Comparison of ENCODE assay signal across 1 cellular context in the genomic region with DNA sequence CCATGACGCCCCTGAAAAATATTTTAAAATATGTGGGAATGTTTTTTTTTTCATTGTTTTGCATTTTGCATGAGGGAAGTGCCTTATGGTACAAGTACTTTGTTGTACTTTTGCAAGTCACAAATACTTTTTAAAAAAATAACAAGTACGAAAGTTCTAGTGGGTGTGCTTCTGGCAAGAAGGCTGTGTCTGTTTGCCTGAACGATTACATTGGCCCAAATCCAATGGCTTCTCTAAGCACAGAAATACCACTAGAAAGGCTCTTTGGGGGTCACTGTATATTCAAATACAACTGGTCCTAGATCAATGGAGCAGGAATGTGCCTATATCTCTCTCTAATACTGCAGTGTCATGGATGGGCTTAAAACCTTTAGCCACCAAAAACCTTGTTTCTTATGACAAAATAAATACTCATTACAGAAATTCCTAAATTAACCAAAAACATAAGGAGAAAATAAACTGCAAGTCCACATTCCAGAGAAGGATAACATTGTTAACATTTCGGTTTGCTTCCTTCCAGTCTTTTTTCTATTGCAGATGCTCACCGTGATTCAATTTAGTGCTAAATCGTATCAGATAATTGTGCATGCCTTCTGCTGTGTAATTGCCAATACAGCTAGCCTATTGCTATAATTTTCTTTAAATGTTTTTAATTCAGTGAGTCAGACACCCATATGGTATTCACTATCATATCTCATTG.
TF ChIP-seq lines count a peak whose summit lies in the region.

No MANE protein-coding gene starts in this region.

TF ChIP-seq in IMR-90, 13 proteins besides CTCF, POLR2A, EP300 and RAD21:
- TF ChIP-seq ELK1 (IDR thresholded peaks at IDR 0.05; ENCODE audit: borderline replicate concordance, low read depth, low read length) (no peak), RFX5 (IDR thresholded peaks at IDR 0.05; ENCODE audit: low read depth, low read length) (no peak), MXI1 (IDR thresholded peaks at IDR 0.05; ENCODE audit: borderline replicate concordance, low read depth, low read length) (no peak), MAFK (IDR thresholded peaks at IDR 0.05; ENCODE audit: low read depth, low read length) (no peak), BHLHE40 (IDR thresholded peaks at IDR 0.05; ENCODE audit: low read depth, low read length) (no peak), FOS (IDR thresholded peaks at IDR 0.05; ENCODE audit: low read depth, low read length) (no peak), RCOR1 (IDR thresholded peaks at IDR 0.05; ENCODE audit: insufficient replicate concordance, low read length) (no peak), CHD1 (IDR thresholded peaks at IDR 0.05; ENCODE audit: low read depth, low read length) (no peak), NFE2L2 (IDR thresholded peaks at IDR 0.05; ENCODE audit: low read depth, low read length) (no peak), MAZ (IDR thresholded peaks at IDR 0.05; ENCODE audit: borderline replicate concordance, low read depth, low read length) (no peak), SMC3 (IDR thresholded peaks at IDR 0.05; ENCODE audit: low read depth, low read length) (no peak), CEBPB (IDR thresholded peaks at IDR 0.05; ENCODE audit: low read depth, low read length) (no peak)
- TF ChIP-seq, protein P1, sequence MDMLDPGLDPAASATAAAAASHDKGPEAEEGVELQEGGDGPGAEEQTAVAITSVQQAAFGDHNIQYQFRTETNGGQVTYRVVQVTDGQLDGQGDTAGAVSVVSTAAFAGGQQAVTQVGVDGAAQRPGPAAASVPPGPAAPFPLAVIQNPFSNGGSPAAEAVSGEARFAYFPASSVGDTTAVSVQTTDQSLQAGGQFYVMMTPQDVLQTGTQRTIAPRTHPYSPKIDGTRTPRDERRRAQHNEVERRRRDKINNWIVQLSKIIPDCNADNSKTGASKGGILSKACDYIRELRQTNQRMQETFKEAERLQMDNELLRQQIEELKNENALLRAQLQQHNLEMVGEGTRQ (IDR thresholded peaks at IDR 0.05; ENCODE audit: low read depth, low read length): no peak
